In the genomic region with DNA sequence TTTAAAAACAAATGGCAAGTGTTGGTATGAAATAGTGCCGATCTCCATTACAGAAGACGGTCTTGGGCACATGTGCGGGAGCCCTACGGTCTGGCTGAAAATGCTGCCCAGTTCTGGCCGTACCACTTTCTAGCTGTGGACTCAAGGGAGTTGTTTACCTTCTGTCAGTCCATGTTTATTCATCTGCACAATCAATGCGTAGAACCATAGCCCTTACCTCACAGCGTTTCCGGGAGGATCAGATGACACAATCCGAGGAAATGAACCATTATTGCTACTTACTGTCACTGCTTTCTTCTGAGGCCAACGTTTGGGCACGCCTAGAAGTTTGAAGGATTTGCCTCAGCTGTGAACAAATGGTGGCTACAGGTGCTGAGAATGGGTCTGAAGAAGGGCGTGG, we compare ENCODE assay signal across 9 cellular contexts. TPM values are rescaled to one million over a fixed set of nuclear protein-coding genes. Genes with fewer than 3 reads are reported as not detected.
DNase-seq lines count a peak whose midpoint lies in the region; ATAC-seq lines count a peak whose summit lies in the region.
"Had no signal": no experiment of that assay in that cellular context is flagged by ENCODE, and none has a peak within 500 bp of the region (broad histone marks: within the 10 kb centered on the region; RNA-seq: fewer than 3 reads in every experiment).

No MANE protein-coding gene starts in this region.

- H2AK5ac ChIP-seq in mesenchymal stem cell (ENCODE audit: low read length, severe bottlenecking) = peak overlapping the region; percentile 61

- peak overlapping the region; percentile 57 for H3K4me3 Mint-ChIP-seq in activated CD4-positive, alpha-beta T cell treated with anti-CD3 and anti-CD28 coated beads, Interleukin-2, amount 10 ng/mL, durations not matched to agents 24 days and 14 days
- H3K4me3 Mint-ChIP-seq: neural crest cell had no signal

- peaks cover 20% of the 10 kb centered on the region for H3K4me1 Mint-ChIP-seq in activated CD4-positive, alpha-beta T cell treated with anti-CD3 and anti-CD28 coated beads, Interleukin-2, amount 10 ng/mL, durations not matched to agents 24 days and 14 days

- H3K27me3 ChIP-seq in adipocyte (replicated peaks; ENCODE audit: control insufficient read depth, insufficient read depth, low read length) (peaks cover 5% of the 10 kb centered on the region), mesenchymal stem cell (ENCODE audit: control insufficient read depth in 1 of 2, insufficient read depth in 1 of 2, low read length in 2 of 2) (peaks cover 0 to 9% of the 10 kb centered on the region in 2 experiments)

- H3K36me3 ChIP-seq in adipocyte (ENCODE audit: control insufficient read depth, insufficient read depth, low read length, severe bottlenecking) = no peaks in the 10 kb centered on the region
- no peaks in the 10 kb centered on the region for H3K36me3 ChIP-seq in mesenchymal stem cell (ENCODE audit: control insufficient read depth in 1 of 2, insufficient read depth in 2 of 2, low read depth in 1 of 2, low read length in 2 of 2)

- H3K27ac ChIP-seq in mesenchymal stem cell (ENCODE audit: low read length, poor library complexity, severe bottlenecking) = no peak overlapping the region

- H3K27me3 Mint-ChIP-seq in activated CD4-positive, alpha-beta T cell treated with anti-CD3 and anti-CD28 coated beads, Interleukin-2, amount 10 ng/mL, durations not matched to agents 24 days and 14 days = no peaks in the 10 kb centered on the region

- H3K9me3 ChIP-seq in adipocyte (ENCODE audit: control insufficient read depth, low read length) = no peaks in the 10 kb centered on the region
- no peaks in the 10 kb centered on the region for H3K9me3 ChIP-seq in mesenchymal stem cell (ENCODE audit: control insufficient read depth, low read length)

- no peak overlapping the region for H3K14ac ChIP-seq in mesenchymal stem cell (ENCODE audit: low read length in 2 of 2)

- DNase-seq in activated CD4-positive, alpha-beta T cell treated with anti-CD3 and anti-CD28 coated beads, Interleukin-2, amount 10 ng/mL, durations not matched to agents 24 days and 14 days = peak; percentile 86
- no peak for DNase-seq in activated CD4-positive, alpha-beta T cell treated with anti-CD3 and anti-CD28 coated beads for 48 hours
- DNase-seq in NCI-H2227 treated with DMSO at 0.1 percent for 48 hours (lab: John Stamatoyannopoulos, UW) (peak; percentile 31), adipocyte (ENCODE audit: low read depth) (peak; percentile 66), mesenchymal stem cell (peak; percentile 90), germinal center (ENCODE audit: low spot score) (no peak)

- WGBS in mesenchymal stem cell = 51% methylated on average over 11 of the region's 12 CpGs

- H2BK15ac ChIP-seq in mesenchymal stem cell (ENCODE audit: low read depth, poor library complexity, severe bottlenecking) = no peak overlapping the region

- peak overlapping the region; percentile 3 for H4K91ac ChIP-seq in mesenchymal stem cell (ENCODE audit: low read length)

- H3K4ac ChIP-seq in mesenchymal stem cell (ENCODE audit: low read depth in 1 of 2, low read length in 2 of 2) = no peak overlapping the region

- H3K79me1 ChIP-seq in mesenchymal stem cell (replicated peaks; ENCODE audit: low read length, poor library complexity, severe bottlenecking) = no peaks in the 10 kb centered on the region

- no peak overlapping the region for H3K9ac ChIP-seq in adipocyte (ENCODE audit: low read length)
- no peak overlapping the region for H3K9ac ChIP-seq in mesenchymal stem cell (ENCODE audit: low read length)

- H2AFZ ChIP-seq in mesenchymal stem cell (ENCODE audit: low read depth, low read length) = no peak overlapping the region

- H2BK12ac ChIP-seq in mesenchymal stem cell (ENCODE audit: low read length in 2 of 2) = peak overlapping the region in 1 of 2 experiments; percentile 10

- no peak overlapping the region for H2BK120ac ChIP-seq in mesenchymal stem cell (ENCODE audit: low read depth, low read length)

- H3K4me1 ChIP-seq in adipocyte (ENCODE audit: control insufficient read depth, insufficient read depth, low read length) (peaks cover 15% of the 10 kb centered on the region), mesenchymal stem cell (ENCODE audit: control insufficient read depth, insufficient read depth, low read depth, low read length) (peaks cover 11% of the 10 kb centered on the region)

- peak overlapping the region; percentile 92 for H4K8ac ChIP-seq in mesenchymal stem cell (ENCODE audit: low read length)

- H2BK5ac ChIP-seq in mesenchymal stem cell (ENCODE audit: low read depth, low read length, poor library complexity, severe bottlenecking) = no peak overlapping the region

- H3K4me3 ChIP-seq in adipocyte (ENCODE audit: low read length) (no peak overlapping the region), mesenchymal stem cell (ENCODE audit: insufficient read depth in 1 of 2, low read depth in 1 of 2, low read length in 2 of 2) (no peak overlapping the region)

- peak overlapping the region; percentile 69 for H3K27ac Mint-ChIP-seq in activated CD4-positive, alpha-beta T cell treated with anti-CD3 and anti-CD28 coated beads, Interleukin-2, amount 10 ng/mL, durations not matched to agents 24 days and 14 days

- peak overlapping the region in 1 of 2 experiments; percentile 28 for H3K18ac ChIP-seq in mesenchymal stem cell (ENCODE audit: low read depth in 1 of 2, low read length in 2 of 2)

- H3K23ac ChIP-seq in mesenchymal stem cell (ENCODE audit: low read length in 2 of 2) = no peak overlapping the region

- H3K36me3 Mint-ChIP-seq in activated CD4-positive, alpha-beta T cell treated with anti-CD3 and anti-CD28 coated beads, Interleukin-2, amount 10 ng/mL, durations not matched to agents 24 days and 14 days (ENCODE audit: low read depth) = no peaks in the 10 kb centered on the region

- intact Hi-C loops in activated CD4-positive, alpha-beta T cell treated with anti-CD3 and anti-CD28 coated beads, Interleukin-2, amount 10 ng/mL, durations not matched to agents 24 days and 14 days (cut with micrococcal nuclease) = no loop called here

- H3K4me2 ChIP-seq in mesenchymal stem cell (ENCODE audit: low read length, poor library complexity, severe bottlenecking) = no peak overlapping the region

- H3K9me3 Mint-ChIP-seq in activated CD4-positive, alpha-beta T cell treated with anti-CD3 and anti-CD28 coated beads, Interleukin-2, amount 10 ng/mL, durations not matched to agents 24 days and 14 days = no peaks in the 10 kb centered on the region
- H3K9me3 Mint-ChIP-seq: neural crest cell had no signal

- ATAC-seq in GM21723 (IDR thresholded peaks at IDR 0.05; ENCODE audit: unreplicated experiment) (no peak), HG02852 (IDR thresholded peaks at IDR 0.05; ENCODE audit: unreplicated experiment) (no peak)

RNA-seq across cellular contexts. Expression of a gene that starts 31.2 kb away (rescaled TPM):
- 101 and 102 TPM in 2 replicates for total RNA-seq in activated CD4-positive, alpha-beta T cell treated with anti-CD3 and anti-CD28 coated beads, Interleukin-2, amount 10 ng/mL, durations not matched to agents 24 days and 14 days
- 57.8 TPM for polyA plus RNA-seq in mesenchymal stem cell (2013, experiment 1 of 2)
- 51.9 TPM for polyA plus RNA-seq in mesenchymal stem cell (2013, experiment 2 of 2)

RNA-seq across cellular contexts. Expression of a gene that starts 50.4 kb away (rescaled TPM):
- 120 TPM in 2 replicates for total RNA-seq in activated CD4-positive, alpha-beta T cell treated with anti-CD3 and anti-CD28 coated beads, Interleukin-2, amount 10 ng/mL, durations not matched to agents 24 days and 14 days
- polyA plus RNA-seq in mesenchymal stem cell (2013, experiment 1 of 2) = 37.7 TPM
- polyA plus RNA-seq in mesenchymal stem cell (2013, experiment 2 of 2) = 35.4 TPM

Comparison
In these comparisons a context has a peak if more than half of its experiments do, and no peak if none do; other contexts are left out.
1. DNase-seq: peak in activated CD4-positive, alpha-beta T cell treated with anti-CD3 and anti-CD28 coated beads, Interleukin-2, amount 10 ng/mL, durations not matched to agents 24 days and 14 days (single experiment), NCI-H2227 treated with DMSO at 0.1 percent for 48 hours (single experiment), adipocyte (single experiment) and mesenchymal stem cell (single experiment); none in activated CD4-positive, alpha-beta T cell treated with anti-CD3 and anti-CD28 coated beads for 48 hours (single experiment) and germinal center (single experiment).